ENCODE assay signal across 18 cellular contexts in genomic region chr1:112990271-112990670, GRCh38. TPM values are rescaled to one million over a fixed set of nuclear protein-coding genes. Genes with fewer than 3 reads are reported as not detected.
DNase-seq lines count a peak whose midpoint lies in the region; ATAC-seq and TF ChIP-seq lines count a peak whose summit lies in the region.
"Had no signal": no experiment of that assay in that cellular context is flagged by ENCODE, and none has a peak within 500 bp of the region (broad histone marks: within the 10 kb centered on the region; RNA-seq: fewer than 3 reads in every experiment).

No MANE protein-coding gene starts in this region.

- TF ChIP-seq POLR2A in esophagus squamous epithelium (IDR thresholded peaks at IDR 0.05) (no peak), gastrocnemius medialis (IDR thresholded peaks at IDR 0.05) (no peak)

- H3K27me3 ChIP-seq in mammary epithelial cell (ENCODE audit: insufficient read depth, low read length) (no peaks in the 10 kb centered on the region), esophagus squamous epithelium (no peaks in the 10 kb centered on the region), gastrocnemius medialis (no peaks in the 10 kb centered on the region), endodermal cell (ENCODE audit: control insufficient read depth, insufficient read depth, low read length, poor library complexity, severe bottlenecking) (no peaks in the 10 kb centered on the region)
- H3K27me3 ChIP-seq: BE2C had no signal

- H3K27ac Mint-ChIP-seq in activated T-helper 2 cell treated with anti-CD3 and anti-CD28 coated beads, Interferon-gamma antibody, Interleukin-2, Interleukin-4, amounts not matched to agents 10 μg/mL and 5 μg/mL and 100 μg/mL, durations not matched to agents 14 hours and 24 hours and 36 hours = no peak overlapping the region
- H3K27ac Mint-ChIP-seq in endodermal cell = no peak overlapping the region
- H3K27ac Mint-ChIP-seq: CD4-positive, alpha-beta memory T cell; H9; HFFc6 had no signal

- DNase-seq in HPDE6-E6E7 (ENCODE audit: extremely low spot score) (peak; percentile 64), mammary epithelial cell (peak; percentile 88), esophagus squamous epithelium (lab: John Stamatoyannopoulos, UW) (no peak), gastrocnemius medialis (no peak), endodermal cell (no peak), NCI-H1930 (lab: John Stamatoyannopoulos, UW) (no peak)
- DNase-seq in activated T-helper 2 cell treated with anti-CD3 and anti-CD28 coated beads, Interferon-gamma antibody, Interleukin-2, Interleukin-4, amounts not matched to agents 10 μg/mL and 5 μg/mL and 100 μg/mL, durations not matched to agents 14 hours and 24 hours and 36 hours (ENCODE audit: low spot score) = no peak
- DNase-seq: BE2C; CD4-positive, alpha-beta memory T cell; COR-L47; DMS153; DMS79 treated with DMSO at 0.1 percent for 48 hours; EL; GOT3; H9; HFFc6 had no signal

- intact Hi-C loops in mammary epithelial cell (cut with micrococcal nuclease) (no loop called here), esophagus squamous epithelium (cut with DNase I) (no loop called here), gastrocnemius medialis (cut with DNase I; ENCODE audit: low total_unique reads) (loop anchor here (10.0 kb wide), 1 partner anchor 795 kb away; no protein-coding TSS in a partner anchor)
- intact Hi-C loops in activated T-helper 2 cell treated with anti-CD3 and anti-CD28 coated beads, Interferon-gamma antibody, Interleukin-2, Interleukin-4, amounts not matched to agents 10 μg/mL and 5 μg/mL and 100 μg/mL, durations not matched to agents 14 hours and 24 hours and 36 hours (cut with micrococcal nuclease) = no loop called here

- TF ChIP-seq CTCF in mammary epithelial cell (conservative IDR thresholded peaks at IDR 0.05 in 1 of 2, IDR thresholded peaks at IDR 0.05 in 1 of 2; ENCODE audit: extremely low read depth in 1 of 2, insufficient read depth in 1 of 2, low read depth in 1 of 2, low read length in 2 of 2) = no peak
- no peak for TF ChIP-seq CTCF in esophagus squamous epithelium (IDR thresholded peaks at IDR 0.05)
- TF ChIP-seq CTCF in gastrocnemius medialis (IDR thresholded peaks at IDR 0.05 in 4 of 5, conservative IDR thresholded peaks at IDR 0.05 in 1 of 5) = no peak
- no peak for TF ChIP-seq CTCF in endodermal cell (conservative IDR thresholded peaks at IDR 0.05)

- H3K4me3 ChIP-seq in mammary epithelial cell (replicated peaks in 1 of 3; ENCODE audit: insufficient read depth in 1 of 3, low read depth in 2 of 3, low read length in 3 of 3) (no peak overlapping the region), esophagus squamous epithelium (no peak overlapping the region), gastrocnemius medialis (no peak overlapping the region), endodermal cell (ENCODE audit: low read length) (no peak overlapping the region)
- H3K4me3 ChIP-seq: A549 had no signal

- in situ Hi-C loops in mammary epithelial cell (cut with MboI; ENCODE audit: low sequenced_read_pairs in 2 of 2) (no loop called here), gastrocnemius medialis (cut with MboI; ENCODE audit: low sequenced_read_pairs in 4 of 4) (loop anchor here in 1 of 4 donors (5.0 kb wide), 1 partner anchor 33 kb away; the partner anchor contains the start of gene SLC16A1)

- H3K9ac ChIP-seq in mammary epithelial cell (ENCODE audit: insufficient read depth, low read length) (no peak overlapping the region), endodermal cell (ENCODE audit: extremely low read depth, low read length, poor library complexity, severe bottlenecking) (no peak overlapping the region)

- H2AFZ ChIP-seq in mammary epithelial cell (ENCODE audit: low read depth, low read length) = no peak overlapping the region

- BruUV-seq in mammary epithelial cell (replicated peaks; lab: Mats Ljungman, UMichigan) = no TSS peak

- no peaks in the 10 kb centered on the region for H3K9me3 ChIP-seq in mammary epithelial cell (replicated peaks; ENCODE audit: insufficient read depth, low read length)
- H3K9me3 ChIP-seq in esophagus squamous epithelium = no peaks in the 10 kb centered on the region
- H3K9me3 ChIP-seq in gastrocnemius medialis = no peaks in the 10 kb centered on the region
- no peaks in the 10 kb centered on the region for H3K9me3 ChIP-seq in endodermal cell (ENCODE audit: control insufficient read depth, low read length)
- H3K9me3 ChIP-seq: A549, BE2C had no signal

- H3K9me3 Mint-ChIP-seq in activated T-helper 2 cell treated with anti-CD3 and anti-CD28 coated beads, Interferon-gamma antibody, Interleukin-2, Interleukin-4, amounts not matched to agents 10 μg/mL and 5 μg/mL and 100 μg/mL, durations not matched to agents 14 hours and 24 hours and 36 hours = no peaks in the 10 kb centered on the region
- H3K9me3 Mint-ChIP-seq in endodermal cell = no peaks in the 10 kb centered on the region
- H3K9me3 Mint-ChIP-seq: CD4-positive, alpha-beta memory T cell; H9; HFFc6 had no signal

- 60% methylated on average over 7 of the region's 7 CpGs for WGBS in mammary epithelial cell (ENCODE audit: low coverage, missing lambda C conversion rate)
- WGBS in esophagus squamous epithelium, 2 donors = 42 to 84% methylated on average over 3 to 7 of the region's 7 CpGs
- WGBS in endodermal cell (ENCODE audit: insufficient coverage in 1 of 2, insufficient read length in 1 of 2), 2 experiments = 89 to 98% methylated on average over 5 of the region's 7 CpGs

- dilution Hi-C loops in mammary epithelial cell (cut with HindIII; ENCODE audit: low sequenced_read_pairs) = no loop called here

- no peak overlapping the region for H3K4me3 Mint-ChIP-seq in activated T-helper 2 cell treated with anti-CD3 and anti-CD28 coated beads, Interferon-gamma antibody, Interleukin-2, Interleukin-4, amounts not matched to agents 10 μg/mL and 5 μg/mL and 100 μg/mL, durations not matched to agents 14 hours and 24 hours and 36 hours (ENCODE audit: low read depth)
- no peak overlapping the region for H3K4me3 Mint-ChIP-seq in endodermal cell
- H3K4me3 Mint-ChIP-seq: CD4-positive, alpha-beta memory T cell; H9; HFFc6 had no signal

- H3K36me3 ChIP-seq in mammary epithelial cell (ENCODE audit: insufficient read depth, low read length) (no peaks in the 10 kb centered on the region), esophagus squamous epithelium (no peaks in the 10 kb centered on the region), gastrocnemius medialis (no peaks in the 10 kb centered on the region), endodermal cell (ENCODE audit: control insufficient read depth, insufficient read depth, low read length) (no peaks in the 10 kb centered on the region)

- H3K4me1 ChIP-seq in mammary epithelial cell (ENCODE audit: insufficient read depth, low read length) = peaks cover 19% of the 10 kb centered on the region
- peaks cover 0 to 68% (median 14%) of the 10 kb centered on the region in 3 donors for H3K4me1 ChIP-seq in esophagus squamous epithelium
- H3K4me1 ChIP-seq in gastrocnemius medialis = peaks cover 39 to 71% of the 10 kb centered on the region in 2 donors
- H3K4me1 ChIP-seq in endodermal cell (ENCODE audit: control insufficient read depth, insufficient read depth, low read length) = no peaks in the 10 kb centered on the region
- H3K4me1 ChIP-seq: A549, BE2C had no signal

- H3K4me1 Mint-ChIP-seq in activated T-helper 2 cell treated with anti-CD3 and anti-CD28 coated beads, Interferon-gamma antibody, Interleukin-2, Interleukin-4, amounts not matched to agents 10 μg/mL and 5 μg/mL and 100 μg/mL, durations not matched to agents 14 hours and 24 hours and 36 hours (ENCODE audit: low read depth) = no peaks in the 10 kb centered on the region
- H3K4me1 Mint-ChIP-seq in endodermal cell = peaks cover 5% of the 10 kb centered on the region
- H3K4me1 Mint-ChIP-seq: CD4-positive, alpha-beta memory T cell had no signal

- H4K20me1 ChIP-seq in mammary epithelial cell (ENCODE audit: insufficient read depth, low read length) = no peaks in the 10 kb centered on the region

- H3K27ac ChIP-seq in mammary epithelial cell (ENCODE audit: insufficient read depth, low read depth, low read length) (peak overlapping the region; percentile 52), esophagus squamous epithelium (peak overlapping the region; percentile 24 to 79 (median 74)), gastrocnemius medialis (peak overlapping the region; percentile 91 to 94 (median 94)), endodermal cell (ENCODE audit: low read depth, low read length) (no peak overlapping the region)
- H3K27ac ChIP-seq: A549, C4-2B had no signal

- H3K4me2 ChIP-seq in mammary epithelial cell (ENCODE audit: insufficient read depth, low read depth, low read length) = no peak overlapping the region
- H3K4me2 ChIP-seq: A549 had no signal

- no peaks in the 10 kb centered on the region for H3K27me3 Mint-ChIP-seq in activated T-helper 2 cell treated with anti-CD3 and anti-CD28 coated beads, Interferon-gamma antibody, Interleukin-2, Interleukin-4, amounts not matched to agents 10 μg/mL and 5 μg/mL and 100 μg/mL, durations not matched to agents 14 hours and 24 hours and 36 hours (ENCODE audit: low read depth)
- no peaks in the 10 kb centered on the region for H3K27me3 Mint-ChIP-seq in endodermal cell (ENCODE audit: insufficient read depth)
- H3K27me3 Mint-ChIP-seq: CD4-positive, alpha-beta memory T cell had no signal

- CTCF ChIA-PET in mammary epithelial cell (lab: Charles Lee; ENCODE audit: low non-redundant PET) = no interaction called here

- peaks cover 11% of the 10 kb centered on the region for H3K36me3 Mint-ChIP-seq in activated T-helper 2 cell treated with anti-CD3 and anti-CD28 coated beads, Interferon-gamma antibody, Interleukin-2, Interleukin-4, amounts not matched to agents 10 μg/mL and 5 μg/mL and 100 μg/mL, durations not matched to agents 14 hours and 24 hours and 36 hours (ENCODE audit: low read depth)
- no peaks in the 10 kb centered on the region for H3K36me3 Mint-ChIP-seq in endodermal cell (ENCODE audit: low read depth)

- no peaks in the 10 kb centered on the region for H3K79me2 ChIP-seq in mammary epithelial cell (ENCODE audit: insufficient read depth, low read length)

- ATAC-seq in gastrocnemius medialis = no peak
- ATAC-seq: A549 had no signal

RNA-seq across cellular contexts. Expression of gene SLC16A1, which starts 34.3 kb away (rescaled TPM):
- 100 to 1,000 TPM; 167 to 239 TPM for total RNA-seq in mammary epithelial cell
- polyA plus RNA-seq in mammary epithelial cell = 186 TPM
- polyA minus RNA-seq in mammary epithelial cell = 497 TPM
- 10 to 100 TPM; 19.1 to 80.3 (median 57.9) TPM for total RNA-seq in esophagus squamous epithelium
- 10 to 100 TPM; 26.5 to 41.6 (median 36.2) TPM for total RNA-seq in gastrocnemius medialis
- total RNA-seq in activated T-helper 2 cell treated with anti-CD3 and anti-CD28 coated beads, Interferon-gamma antibody, Interleukin-2, Interleukin-4, amounts not matched to agents 10 μg/mL and 5 μg/mL and 100 μg/mL, durations not matched to agents 14 hours and 24 hours and 36 hours = 75.8 and 77.1 TPM in 2 replicates
- 100 to 1,000 TPM; 229 to 248 TPM for total RNA-seq in endodermal cell
- polyA plus RNA-seq in endodermal cell (2013, experiment 1 of 2) = 145 TPM
- polyA plus RNA-seq in endodermal cell (2013, experiment 2 of 2) = 127 TPM

Comparison
In these comparisons a context has a peak if more than half of its experiments do, and no peak if none do; other contexts are left out.
1. DNase-seq: peak in HPDE6-E6E7 (single experiment) and mammary epithelial cell (single experiment); none in esophagus squamous epithelium (single experiment), gastrocnemius medialis (0 of 2), activated T-helper 2 cell treated with anti-CD3 and anti-CD28 coated beads, Interferon-gamma antibody, Interleukin-2, Interleukin-4, amounts not matched to agents 10 μg/mL and 5 μg/mL and 100 μg/mL, durations not matched to agents 14 hours and 24 hours and 36 hours (single experiment), endodermal cell (single experiment) and NCI-H1930 (0 of 2).